23 cellular contexts compared by ENCODE assay signal in genomic region chr19:3770136-3771032, GRCh38. TPM values are rescaled to one million over a fixed set of nuclear protein-coding genes. Genes with fewer than 3 reads are reported as not detected.
"Had no signal": no experiment of that assay in that cellular context is flagged by ENCODE, and none has a peak within 500 bp of the region (broad histone marks: within the 10 kb centered on the region; RNA-seq: fewer than 3 reads in every experiment).

No MANE protein-coding gene starts in this region.

- ATAC-seq: gastrocnemius medialis; heart right ventricle; left lung; mucosa of descending colon; naive thymus-derived CD8-positive, alpha-beta T cell had no signal

- H3K4me3 Mint-ChIP-seq: activated CD4-positive, alpha-beta T cell treated with anti-CD3 and anti-CD28 coated beads, Interleukin-2, amount 10 ng/mL, durations not matched to agents 7 days and 5 days; naive thymus-derived CD8-positive, alpha-beta T cell; type B pancreatic cell had no signal

- H3K27me3 Mint-ChIP-seq: activated CD4-positive, alpha-beta T cell treated with anti-CD3 and anti-CD28 coated beads, Interleukin-2, amount 10 ng/mL, durations not matched to agents 7 days and 5 days; naive thymus-derived CD8-positive, alpha-beta T cell; progenitor cell of endocrine pancreas had no signal

- DNase-seq: activated CD4-positive, alpha-beta T cell treated with anti-CD3 and anti-CD28 coated beads, Interleukin-2, amount 10 ng/mL, durations not matched to agents 7 days and 5 days; activated CD4-positive, CD25-positive, alpha-beta regulatory T cell; activated naive CD4-positive, alpha-beta T cell; activated T-cell treated with anti-CD3 and anti-CD28 coated beads for 4 hours; aorta; erythroblast; gastrocnemius medialis; heart right ventricle; mammary epithelial cell; mucosa of descending colon; naive thymus-derived CD8-positive, alpha-beta T cell; occipital lobe; small intestine; stimulated activated CD4-positive, alpha-beta T cell treated with anti-CD3 and anti-CD28 coated beads, Interleukin-4, amount 100 ng/mL, for 24 hours; stimulated activated naive CD4-positive, alpha-beta T cell treated with Interleukin-2 at 50 U/mL for 16 hours; T-helper 2 cell had no signal

- H3K9me3 Mint-ChIP-seq: activated CD4-positive, alpha-beta T cell treated with anti-CD3 and anti-CD28 coated beads, Interleukin-2, amount 10 ng/mL, durations not matched to agents 7 days and 5 days; naive thymus-derived CD8-positive, alpha-beta T cell; type B pancreatic cell had no signal

- H3K27me3 ChIP-seq: dorsolateral prefrontal cortex, gastrocnemius medialis, heart right ventricle, left lung, right atrium auricular region had no signal

- H3K27ac ChIP-seq: dorsolateral prefrontal cortex, gastrocnemius medialis, heart right ventricle, left lung, right atrium auricular region had no signal

- H3K36me3 Mint-ChIP-seq: type B pancreatic cell had no signal

- H3K4me3 ChIP-seq: dorsolateral prefrontal cortex, gastrocnemius medialis, heart right ventricle, left lung, mucosa of descending colon, right atrium auricular region had no signal

- H3K4me1 ChIP-seq: gastrocnemius medialis, right atrium auricular region had no signal

- H3K9me3 ChIP-seq: gastrocnemius medialis, heart right ventricle, left lung, mucosa of descending colon, right atrium auricular region had no signal

- H3K27ac Mint-ChIP-seq: activated CD4-positive, alpha-beta T cell treated with anti-CD3 and anti-CD28 coated beads, Interleukin-2, amount 10 ng/mL, durations not matched to agents 7 days and 5 days; progenitor cell of endocrine pancreas had no signal

RNA-seq across cellular contexts. Expression of gene RAX2, which starts 1.6 kb away (rescaled TPM):
- total RNA-seq: activated CD4-positive, alpha-beta T cell treated with anti-CD3 and anti-CD28 coated beads, Interleukin-2, amount 10 ng/mL, durations not matched to agents 7 days and 5 days; aorta; bronchial epithelial cell; gastrocnemius medialis; heart right ventricle; left lung; mammary epithelial cell; mucosa of descending colon; naive thymus-derived CD8-positive, alpha-beta T cell; occipital lobe; progenitor cell of endocrine pancreas; right atrium auricular region had no signal
- polyA plus RNA-seq: aorta; heart right ventricle; keratinocyte; mammary epithelial cell; naive thymus-derived CD8-positive, alpha-beta T cell; small intestine had no signal

RNA-seq across cellular contexts. Expression of gene MATK, which starts 15.8 kb away (rescaled TPM):
- total RNA-seq: bronchial epithelial cell, mammary epithelial cell had no signal
- polyA plus RNA-seq: mammary epithelial cell had no signal
